Comparison of ENCODE assay signal across 8 cellular contexts in genomic region chr11:126355926-126356897, GRCh38. TPM values are rescaled to one million over a fixed set of nuclear protein-coding genes. Genes with fewer than 3 reads are reported as not detected.
DNase-seq lines count a peak whose midpoint lies in the region; ATAC-seq and TF ChIP-seq lines count a peak whose summit lies in the region.

No MANE protein-coding gene starts in this region.

- peak; percentile 24 for ATAC-seq in GM19351 (IDR thresholded peaks at IDR 0.05; ENCODE audit: unreplicated experiment)
- peak; percentile 17 for ATAC-seq in activated CD8-positive, alpha-beta T cell treated with anti-CD3 and anti-CD28 coated beads for 36 hours
- peak; percentile 22 to 25 for ATAC-seq in naive thymus-derived CD8-positive, alpha-beta T cell

- no peaks in the 10 kb centered on the region for H3K36me3 ChIP-seq in BE2C

- POLR2A ChIA-PET in activated CD8-positive, alpha-beta T cell treated with anti-CD3 and anti-CD28 coated beads for 36 hours (lab: Charles Lee), result interaction anchor here (1.0 to 2.5 kb wide), 7 partner anchors 14 to 88 kb away, joined by 3 to 13 read pairs (median 3); partner anchors contain the start of gene DCPS
- POLR2A ChIA-PET in naive thymus-derived CD8-positive, alpha-beta T cell (lab: Charles Lee), result no interaction called here

- H3K36me3 Mint-ChIP-seq in activated CD8-positive, alpha-beta T cell treated with anti-CD3 and anti-CD28 coated beads for 36 hours (ENCODE audit: low read depth), result peaks cover 7% of the 10 kb centered on the region
- H3K36me3 Mint-ChIP-seq in naive thymus-derived CD8-positive, alpha-beta T cell, result no peaks in the 10 kb centered on the region

- TF ChIP-seq CTCF in BE2C (IDR thresholded peaks at IDR 0.05; ENCODE audit: low read depth, low read length) (no peak), fibroblast of the aortic adventitia (IDR thresholded peaks at IDR 0.05; ENCODE audit: insufficient read depth, low read length) (no peak)
- TF ChIP-seq CTCF in activated CD8-positive, alpha-beta T cell treated with anti-CD3 and anti-CD28 coated beads for 36 hours (IDR thresholded peaks at IDR 0.05), result no peak

- H3K4me3 Mint-ChIP-seq in activated CD8-positive, alpha-beta T cell treated with anti-CD3 and anti-CD28 coated beads for 36 hours, result peak overlapping the region; percentile 76
- H3K4me3 Mint-ChIP-seq in naive thymus-derived CD8-positive, alpha-beta T cell, result peak overlapping the region; percentile 62 to 84 (median 75)

- H3K4me3 ChIP-seq in BE2C (ENCODE audit: low read depth, low read length) (peak overlapping the region; percentile 68), fibroblast of the aortic adventitia (ENCODE audit: low read depth, low read length) (peak overlapping the region; percentile 86)

- no peaks in the 10 kb centered on the region for H3K27me3 Mint-ChIP-seq in activated CD8-positive, alpha-beta T cell treated with anti-CD3 and anti-CD28 coated beads for 36 hours
- H3K27me3 Mint-ChIP-seq in naive thymus-derived CD8-positive, alpha-beta T cell, result no peaks in the 10 kb centered on the region

- no peaks in the 10 kb centered on the region for H3K9me3 ChIP-seq in BE2C

- DNase-seq in BE2C (no peak), HK-2 (ENCODE audit: unreplicated experiment) (peak; percentile 23), fibroblast of the aortic adventitia (ENCODE audit: low read depth) (peak; percentile 22), mesenteric fat pad (ENCODE audit: low spot score) (no peak), NCI-H2171 treated with DMSO at 0.1 percent for 48 hours (lab: John Stamatoyannopoulos, UW) (no peak)
- peak; percentile 47 for DNase-seq in activated CD8-positive, alpha-beta T cell treated with anti-CD3 and anti-CD28 coated beads for 36 hours
- peak in 1 of 10 donors; percentile 7 for DNase-seq in naive thymus-derived CD8-positive, alpha-beta T cell

- H3K9me3 Mint-ChIP-seq in activated CD8-positive, alpha-beta T cell treated with anti-CD3 and anti-CD28 coated beads for 36 hours, result no peaks in the 10 kb centered on the region
- peaks cover 0 to 1% (median 0%) of the 10 kb centered on the region in 9 donors for H3K9me3 Mint-ChIP-seq in naive thymus-derived CD8-positive, alpha-beta T cell

- H3K27ac Mint-ChIP-seq in activated CD8-positive, alpha-beta T cell treated with anti-CD3 and anti-CD28 coated beads for 36 hours, result peak overlapping the region; percentile 72
- peak overlapping the region in 6 of 10 donors; percentile 9 to 76 (median 42) for H3K27ac Mint-ChIP-seq in naive thymus-derived CD8-positive, alpha-beta T cell

- no peaks in the 10 kb centered on the region for H3K27me3 ChIP-seq in BE2C

- CTCF ChIA-PET in activated CD8-positive, alpha-beta T cell treated with anti-CD3 and anti-CD28 coated beads for 36 hours (lab: Charles Lee), result interaction anchor here (3.2 to 3.5 kb wide), 2 partner anchors 46 to 124 kb away, joined by 16 to 20 read pairs; no protein-coding TSS in a partner anchor

- no peaks in the 10 kb centered on the region for H3K4me1 ChIP-seq in BE2C

- peaks cover 29% of the 10 kb centered on the region for H3K4me1 Mint-ChIP-seq in activated CD8-positive, alpha-beta T cell treated with anti-CD3 and anti-CD28 coated beads for 36 hours (ENCODE audit: low read depth)
- peaks cover 7 to 50% (median 33%) of the 10 kb centered on the region in 4 donors for H3K4me1 Mint-ChIP-seq in naive thymus-derived CD8-positive, alpha-beta T cell

- intact Hi-C loops in activated CD8-positive, alpha-beta T cell treated with anti-CD3 and anti-CD28 coated beads for 36 hours (cut with micrococcal nuclease), result no loop called here

RNA-seq across cellular contexts. Expression of gene ST3GAL4, which starts 0.7 kb away (rescaled TPM):
- 33.2 TPM for polyA plus RNA-seq in BE2C (2012; ENCODE audit: insufficient read depth, insufficient read length, low read depth)
- 10 to 100 TPM; 10.7 to 11.7 TPM for total RNA-seq in activated CD8-positive, alpha-beta T cell treated with anti-CD3 and anti-CD28 coated beads for 36 hours
- 9.6 and 25.4 TPM in 2 replicates for total RNA-seq in fibroblast of the aortic adventitia (ENCODE audit: low replicate concordance)
- 1 to 10 TPM; 1.1 to 1.9 TPM for total RNA-seq in naive thymus-derived CD8-positive, alpha-beta T cell
- polyA plus RNA-seq in naive thymus-derived CD8-positive, alpha-beta T cell, result 1 to 10 TPM; 2.1 to 6.6 (median 2.7) TPM
- total RNA-seq in mesenteric fat pad, result 65.2 TPM

RNA-seq across cellular contexts. Expression of gene DCPS, which starts 52.4 kb away (rescaled TPM):
- polyA plus RNA-seq in BE2C (2012; ENCODE audit: insufficient read depth, insufficient read length, low read depth), result 24.0 TPM
- 10 to 100 TPM; 17.2 to 18.8 TPM for total RNA-seq in activated CD8-positive, alpha-beta T cell treated with anti-CD3 and anti-CD28 coated beads for 36 hours
- total RNA-seq in fibroblast of the aortic adventitia (ENCODE audit: low replicate concordance) (4.3 and 11.4 TPM in 2 replicates), mesenteric fat pad (10.8 TPM)
- 10 to 100 TPM; 13.9 to 17.4 TPM for total RNA-seq in naive thymus-derived CD8-positive, alpha-beta T cell
- polyA plus RNA-seq in naive thymus-derived CD8-positive, alpha-beta T cell, result 10 to 100 TPM; 36.7 to 47.2 (median 37.3) TPM

Comparison
In these comparisons a context has a peak if more than half of its experiments do, and no peak if none do; other contexts are left out.
1. DNase-seq: peak in HK-2 (single experiment), activated CD8-positive, alpha-beta T cell treated with anti-CD3 and anti-CD28 coated beads for 36 hours (single experiment) and fibroblast of the aortic adventitia (single experiment); none in BE2C (single experiment), mesenteric fat pad (single experiment) and NCI-H2171 treated with DMSO at 0.1 percent for 48 hours (single experiment).
2. Peak in every context shown above with its lines, with median percentiles within 50 percentile points of each other: ATAC-seq.